In the genomic region with DNA sequence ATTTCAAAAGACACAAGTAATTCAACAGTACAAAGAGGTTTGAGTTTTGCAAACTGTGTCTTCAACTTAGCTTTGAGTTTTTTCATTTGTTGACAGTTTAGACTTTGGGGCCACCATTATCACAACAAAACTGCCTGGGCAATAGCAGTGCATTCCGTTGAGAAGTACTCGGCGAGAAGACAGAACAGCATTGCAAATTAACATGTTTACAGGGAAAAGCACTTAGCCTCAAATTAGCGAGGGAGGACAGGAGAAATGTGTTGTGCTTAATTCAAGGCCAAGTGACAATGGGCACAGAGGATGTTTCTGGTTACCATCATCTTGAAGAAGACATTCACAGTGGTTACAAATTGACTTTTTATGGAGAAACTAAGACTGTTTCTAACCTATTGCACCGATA, we compare ENCODE assay signal across 26 cellular contexts.
"Had no signal": no experiment of that assay in that cellular context is flagged by ENCODE, and none has a peak within 500 bp of the region (broad histone marks: within the 10 kb centered on the region; RNA-seq: fewer than 3 reads in every experiment).

No MANE protein-coding gene starts in this region.

- H3K9me3 Mint-ChIP-seq: endodermal cell had no signal

- H3K4me3 ChIP-seq: colonic mucosa, gastrocnemius medialis, heart right ventricle, left lung, ovary, psoas muscle, sigmoid colon, spleen, suprapubic skin, transverse colon, upper lobe of right lung, uterus had no signal

- H3K36me3 Mint-ChIP-seq: natural killer cell; stimulated activated naive B cell treated with anti-CD40 and anti-IgM and Interleukin-4, amounts not matched to agents 10 μg/mL and 1 μg/mL and 100 μg/mL, for 72 hours had no signal

- H3K4me1 Mint-ChIP-seq: natural killer cell; stimulated activated naive B cell treated with anti-CD40 and anti-IgM and Interleukin-4, amounts not matched to agents 10 μg/mL and 1 μg/mL and 100 μg/mL, for 72 hours had no signal

- H3K27me3 ChIP-seq: colonic mucosa, gastrocnemius medialis, heart right ventricle, left lung, ovary, sigmoid colon, spleen, suprapubic skin, transverse colon, upper lobe of right lung, uterus had no signal

- H3K9me3 ChIP-seq: colonic mucosa, gastrocnemius medialis, heart right ventricle, left lung, ovary, psoas muscle, sigmoid colon, spleen, suprapubic skin, transverse colon, upper lobe of right lung, uterus had no signal

- DNase-seq: colonic mucosa; effector CD8-positive, alpha-beta T cell; endodermal cell; foreskin fibroblast; gastrocnemius medialis; heart right ventricle; hippocampal formation; left cardiac atrium; left lung; mesenchymal stem cell; natural killer cell; occipital lobe; ovary; posterior cingulate gyrus; psoas muscle; right cardiac atrium; sigmoid colon; spleen; stimulated activated naive B cell treated with anti-CD40 and anti-IgM and Interleukin-4, amounts not matched to agents 10 μg/mL and 1 μg/mL and 100 μg/mL, for 72 hours; transverse colon; upper lobe of right lung; uterus had no signal

- H3K27ac Mint-ChIP-seq: dendritic cell treated with granulocyte-macrophage colony-stimulating factor and Interleukin-4, amounts not matched to agents 40 ng/mL and 50 ng/mL, for 4 days; endodermal cell; natural killer cell; stimulated activated naive B cell treated with anti-CD40 and anti-IgM and Interleukin-4, amounts not matched to agents 10 μg/mL and 1 μg/mL and 100 μg/mL, for 72 hours; stimulated activated naive CD8-positive, alpha-beta T cell treated with anti-CD3 and anti-CD28 coated beads, Interleukin-15, Interleukin-2, amounts not matched to agents 100 ng/mL and 50 ng/mL, for 24 hours had no signal

- H3K4me3 Mint-ChIP-seq: dendritic cell treated with granulocyte-macrophage colony-stimulating factor and Interleukin-4, amounts not matched to agents 40 ng/mL and 50 ng/mL, for 4 days; endodermal cell; natural killer cell; stimulated activated naive B cell treated with anti-CD40 and anti-IgM and Interleukin-4, amounts not matched to agents 10 μg/mL and 1 μg/mL and 100 μg/mL, for 72 hours; stimulated activated naive CD8-positive, alpha-beta T cell treated with anti-CD3 and anti-CD28 coated beads, Interleukin-15, Interleukin-2, amounts not matched to agents 100 ng/mL and 50 ng/mL, for 24 hours had no signal

- H3K4me1 ChIP-seq: colonic mucosa, gastrocnemius medialis, heart right ventricle, left lung, psoas muscle, sigmoid colon, suprapubic skin, transverse colon, upper lobe of right lung, uterus had no signal

- H3K36me3 ChIP-seq: colonic mucosa, gastrocnemius medialis, heart right ventricle, left lung, ovary, sigmoid colon, spleen, suprapubic skin, transverse colon, upper lobe of right lung, uterus had no signal

- H3K27me3 Mint-ChIP-seq: dendritic cell treated with granulocyte-macrophage colony-stimulating factor and Interleukin-4, amounts not matched to agents 40 ng/mL and 50 ng/mL, for 4 days; stimulated activated naive B cell treated with anti-CD40 and anti-IgM and Interleukin-4, amounts not matched to agents 10 μg/mL and 1 μg/mL and 100 μg/mL, for 72 hours; stimulated activated naive CD8-positive, alpha-beta T cell treated with anti-CD3 and anti-CD28 coated beads, Interleukin-15, Interleukin-2, amounts not matched to agents 100 ng/mL and 50 ng/mL, for 24 hours had no signal

- H3K27ac ChIP-seq: colonic mucosa, epithelial cell of prostate, gastrocnemius medialis, heart right ventricle, left lung, ovary, psoas muscle, sigmoid colon, spleen, suprapubic skin, transverse colon, upper lobe of right lung, uterus had no signal
